In the genomic region with DNA sequence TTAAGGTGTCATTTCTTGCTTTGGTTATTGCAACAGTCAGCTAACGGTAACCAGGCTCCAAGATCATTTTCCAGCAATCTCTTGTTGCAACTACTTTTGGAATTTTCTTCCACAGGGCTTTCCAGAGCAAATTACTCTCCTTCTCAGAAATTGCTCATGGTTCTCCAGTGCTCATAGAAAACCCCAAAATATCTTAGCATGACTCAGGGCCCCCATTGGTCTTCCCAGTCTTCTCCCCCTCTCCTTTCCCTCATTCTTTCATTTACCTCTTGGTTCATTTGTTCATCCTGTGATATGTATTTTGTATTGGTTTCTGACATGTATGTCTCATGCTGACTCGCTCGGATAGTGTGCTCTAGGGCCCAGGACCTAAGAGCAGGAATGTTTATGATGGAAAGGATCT, we compare ENCODE assay signal across 18 cellular contexts. TPM values are rescaled to one million over a fixed set of nuclear protein-coding genes. Genes with fewer than 3 reads are reported as not detected.
DNase-seq lines count a peak whose midpoint lies in the region; ATAC-seq and TF ChIP-seq lines count a peak whose summit lies in the region.
"Had no signal": no experiment of that assay in that cellular context is flagged by ENCODE, and none has a peak within 500 bp of the region (broad histone marks: within the 10 kb centered on the region; RNA-seq: fewer than 3 reads in every experiment).

No MANE protein-coding gene starts in this region.

- H3F3A ChIP-seq in smooth muscle cell (ENCODE audit: low read depth) = no peaks in the 10 kb centered on the region

- DNase-seq in EH (ENCODE audit: low read depth) (peak; percentile 52), RWPE2 (ENCODE audit: low spot score) (no peak), fibroblast of the aortic adventitia (ENCODE audit: low read depth) (peak; percentile 60), smooth muscle cell (lab: John Stamatoyannopoulos, UW; ENCODE audit: unreplicated experiment) (no peak), T1000 (lab: John Stamatoyannopoulos, UW) (no peak), D341Med (ENCODE audit: low spot score) (no peak), NCI-H146 (lab: John Stamatoyannopoulos, UW) (no peak)
- DNase-seq: activated CD4-positive, alpha-beta T cell treated with anti-CD3 and anti-CD28 coated beads, Interleukin-2, amount 10 ng/mL, durations not matched to agents 7 days and 5 days; activated CD8-positive, alpha-beta memory T cell treated with anti-CD3 and anti-CD28 coated beads, Interleukin-2, amount 50 U/mL, for 4 hours; activated effector memory CD4-positive, alpha-beta T cell treated with Interleukin-2 at 50 U/mL for 16 hours; activated naive CD8-positive, alpha-beta T cell treated with anti-CD3 and anti-CD28 coated beads, Interleukin-2, amount 50 U/mL, for 24 hours; BE2C; caudate nucleus; dorsolateral prefrontal cortex; left ventricle myocardium inferior; NCI-H1930; RPMI8226 had no signal

- peak overlapping the region; percentile 96 for H3K27ac ChIP-seq in RWPE2 (ENCODE audit: poor library complexity, severe bottlenecking)
- no peak overlapping the region for H3K27ac ChIP-seq in smooth muscle cell (ENCODE audit: low read depth)
- H3K27ac ChIP-seq: dorsolateral prefrontal cortex, left ventricle myocardium inferior, neural progenitor cell had no signal

- H3K9ac ChIP-seq in smooth muscle cell (ENCODE audit: low read depth) = no peak overlapping the region
- H3K9ac ChIP-seq: neural progenitor cell had no signal

- no peak overlapping the region for H2AFZ ChIP-seq in smooth muscle cell (ENCODE audit: low read depth)
- H2AFZ ChIP-seq: neural progenitor cell had no signal

- H3K4me1 ChIP-seq in RWPE2 (ENCODE audit: insufficient read depth, poor library complexity, severe bottlenecking) (peaks cover 78% of the 10 kb centered on the region), smooth muscle cell (ENCODE audit: low read depth) (peaks cover 9% of the 10 kb centered on the region)
- H3K4me1 ChIP-seq: BE2C, left ventricle myocardium inferior had no signal

- WGBS in smooth muscle cell (ENCODE audit: low lambda C conversion rate) = 64% methylated on average over 3 of the region's 3 CpGs

- H3K36me3 ChIP-seq in RWPE2 (ENCODE audit: low read depth) = 0 out of 2 replicates have a peak, but pooled peaks cover 3% of the 10 kb centered on the region
- H3K36me3 ChIP-seq in smooth muscle cell (ENCODE audit: low read depth) = no peaks in the 10 kb centered on the region
- H3K36me3 ChIP-seq: BE2C, left ventricle myocardium inferior, neural progenitor cell had no signal

- ATAC-seq in RWPE2 (ENCODE audit: low read depth) = no peak; the same call in 2 of the 3 replicates
- ATAC-seq: activated naive CD8-positive, alpha-beta T cell treated with anti-CD3 and anti-CD28 coated beads, Interleukin-2, amount 50 U/mL, for 24 hours had no signal

- H3K9me3 ChIP-seq in RWPE2 (ENCODE audit: severe bottlenecking) (no peaks in the 10 kb centered on the region), smooth muscle cell (replicated peaks; ENCODE audit: low read depth) (no peaks in the 10 kb centered on the region)
- H3K9me3 ChIP-seq: BE2C, left ventricle myocardium inferior had no signal

- TF ChIP-seq CTCF in RWPE2 (IDR thresholded peaks at IDR 0.05; ENCODE audit: poor library complexity, severe bottlenecking) (no peak), fibroblast of the aortic adventitia (IDR thresholded peaks at IDR 0.05; ENCODE audit: insufficient read depth, low read length) (no peak), smooth muscle cell (IDR thresholded peaks at IDR 0.05; ENCODE audit: borderline replicate concordance, insufficient read depth, poor library complexity, severe bottlenecking) (no peak)

- peak overlapping the region; percentile 12 for H3K4me2 ChIP-seq in smooth muscle cell
- H3K4me2 ChIP-seq: neural progenitor cell had no signal

- H3K79me2 ChIP-seq in smooth muscle cell (ENCODE audit: low read depth) = peaks cover 4% of the 10 kb centered on the region

- peaks cover 7% of the 10 kb centered on the region for H4K20me1 ChIP-seq in smooth muscle cell (ENCODE audit: low read depth)

- H3K27me3 ChIP-seq in RWPE2 (ENCODE audit: insufficient read depth, poor library complexity, severe bottlenecking) (no peaks in the 10 kb centered on the region), smooth muscle cell (ENCODE audit: low read depth) (no peaks in the 10 kb centered on the region)
- H3K27me3 ChIP-seq: dorsolateral prefrontal cortex, neural progenitor cell had no signal

- no peak overlapping the region for H3K4me3 ChIP-seq in RWPE2 (ENCODE audit: severe bottlenecking)
- no peak overlapping the region for H3K4me3 ChIP-seq in fibroblast of the aortic adventitia (ENCODE audit: low read depth, low read length)
- no peak overlapping the region for H3K4me3 ChIP-seq in smooth muscle cell
- H3K4me3 ChIP-seq: dorsolateral prefrontal cortex, left ventricle myocardium inferior, neural progenitor cell had no signal

RNA-seq across cellular contexts. Expression of a gene that starts 35.6 kb away (rescaled TPM):
- 0.45 and 2.7 TPM in 2 replicates for total RNA-seq in fibroblast of the aortic adventitia (ENCODE audit: low replicate concordance)
- total RNA-seq in smooth muscle cell = 3.7 and 4.5 TPM in 2 replicates
- polyA plus RNA-seq in smooth muscle cell = 6.3 and 7.5 TPM in 2 replicates

Comparison
In these comparisons a context has a peak if more than half of its experiments do, and no peak if none do; other contexts are left out.
1. DNase-seq: peak in EH (single experiment) and fibroblast of the aortic adventitia (single experiment); none in RWPE2 (single experiment), smooth muscle cell (single experiment), T1000 (single experiment), D341Med (single experiment) and NCI-H146 (single experiment).